ENCODE assay signal across 9 cellular contexts in genomic region chr4:151604238-151604637, GRCh38.
DNase-seq lines count a peak whose midpoint lies in the region; ATAC-seq and TF ChIP-seq lines count a peak whose summit lies in the region.
"Had no signal": no experiment of that assay in that cellular context is flagged by ENCODE, and none has a peak within 500 bp of the region (broad histone marks: within the 10 kb centered on the region; RNA-seq: fewer than 3 reads in every experiment).

No MANE protein-coding gene starts in this region.

- ATAC-seq in GM21825 (IDR thresholded peaks at IDR 0.05; ENCODE audit: unreplicated experiment) (no peak), HG03108 (IDR thresholded peaks at IDR 0.05; ENCODE audit: unreplicated experiment) (no peak)

- H3K9me3 ChIP-seq in adipocyte (ENCODE audit: control insufficient read depth, low read length): no peaks in the 10 kb centered on the region
- no peaks in the 10 kb centered on the region for H3K9me3 ChIP-seq in CD8-positive, alpha-beta memory T cell (ENCODE audit: low read length)

- H3K36me3 ChIP-seq in adipocyte (ENCODE audit: control insufficient read depth, insufficient read depth, low read length, severe bottlenecking): no peaks in the 10 kb centered on the region
- no peaks in the 10 kb centered on the region for H3K36me3 ChIP-seq in kidney epithelial cell (ENCODE audit: control insufficient read depth, insufficient read depth, low read length)
- no peaks in the 10 kb centered on the region for H3K36me3 ChIP-seq in CD8-positive, alpha-beta memory T cell (ENCODE audit: insufficient read depth, low read length)

- peak; percentile 52 for DNase-seq in AG20443 (ENCODE audit: low spot score)
- peak; percentile 12 for DNase-seq in HEK293T (ENCODE audit: extremely low spot score)
- peak; percentile 69 for DNase-seq in adipocyte (ENCODE audit: low read depth)
- no peak for DNase-seq in kidney epithelial cell (ENCODE audit: low read depth)
- DNase-seq in CD8-positive, alpha-beta memory T cell: no peak
- no peak for DNase-seq in activated CD4-positive, alpha-beta T cell treated with anti-CD3 and anti-CD28 coated beads, Interleukin-2, amount 50 U/mL, for 48 hours

- H3K27ac Mint-ChIP-seq in CD8-positive, alpha-beta memory T cell: no peak overlapping the region
- H3K27ac Mint-ChIP-seq: activated naive CD8-positive, alpha-beta T cell had no signal

- H3K4me1 Mint-ChIP-seq in CD8-positive, alpha-beta memory T cell: peaks cover 0 to 3% (median 0%) of the 10 kb centered on the region in 3 donors

- H3K9me3 Mint-ChIP-seq in CD8-positive, alpha-beta memory T cell: no peaks in the 10 kb centered on the region

- peaks cover 4 to 23% of the 10 kb centered on the region in 2 donors for H3K27me3 Mint-ChIP-seq in CD8-positive, alpha-beta memory T cell
- H3K27me3 Mint-ChIP-seq: activated naive CD8-positive, alpha-beta T cell had no signal

- CTCF ChIA-PET in HEK293T (lab: Yijun Ruan, JAX): interaction anchor here (0.7 to 1.8 kb wide), 15 partner anchors 9 to 487 kb away, joined by 3 to 7 read pairs (median 3); no protein-coding TSS in a partner anchor
- CTCF ChIA-PET in CD8-positive, alpha-beta memory T cell (lab: Charles Lee): interaction anchor here (1.2 kb wide), 1 partner anchor 16 kb away, joined by 3 read pairs; no protein-coding TSS in a partner anchor

- no peaks in the 10 kb centered on the region for H3K36me3 Mint-ChIP-seq in CD8-positive, alpha-beta memory T cell
- H3K36me3 Mint-ChIP-seq: activated naive CD8-positive, alpha-beta T cell had no signal

- no peaks in the 10 kb centered on the region for H3K4me1 ChIP-seq in adipocyte (ENCODE audit: control insufficient read depth, insufficient read depth, low read length)
- no peaks in the 10 kb centered on the region for H3K4me1 ChIP-seq in CD8-positive, alpha-beta memory T cell (ENCODE audit: insufficient read depth, low read length)

- TF ChIP-seq CTCF in kidney epithelial cell (IDR thresholded peaks at IDR 0.05; ENCODE audit: insufficient read depth, low read length, poor library complexity, severe bottlenecking): peak; percentile 42

- H3K4me3 Mint-ChIP-seq in CD8-positive, alpha-beta memory T cell: no peak overlapping the region
- H3K4me3 Mint-ChIP-seq: activated naive CD8-positive, alpha-beta T cell had no signal

- no peak overlapping the region for H3K27ac ChIP-seq in CD8-positive, alpha-beta memory T cell (ENCODE audit: low read depth, low read length)

- no peak overlapping the region for H3K4me3 ChIP-seq in adipocyte (ENCODE audit: low read length)
- no peak overlapping the region for H3K4me3 ChIP-seq in kidney epithelial cell (ENCODE audit: low read depth, low read length)
- no peak overlapping the region for H3K4me3 ChIP-seq in CD8-positive, alpha-beta memory T cell (ENCODE audit: low read length)

- POLR2A ChIA-PET in HEK293T (lab: Yijun Ruan, JAX): no interaction called here
- POLR2A ChIA-PET in CD8-positive, alpha-beta memory T cell (lab: Charles Lee): no interaction called here

- H3K9ac ChIP-seq in adipocyte (ENCODE audit: low read length): no peak overlapping the region

- no peaks in the 10 kb centered on the region for H3K27me3 ChIP-seq in adipocyte (replicated peaks; ENCODE audit: control insufficient read depth, insufficient read depth, low read length)
- no peaks in the 10 kb centered on the region for H3K27me3 ChIP-seq in kidney epithelial cell (ENCODE audit: control insufficient read depth, insufficient read depth, low read length)
- H3K27me3 ChIP-seq in CD8-positive, alpha-beta memory T cell (ENCODE audit: insufficient read depth, low read length, poor library complexity, severe bottlenecking): no peaks in the 10 kb centered on the region

TF ChIP-seq in HEK293T, 16 proteins besides CTCF, POLR2A, EP300 and RAD21:
- no peak for TF ChIP-seq CTBP1 (IDR thresholded peaks at IDR 0.05; ENCODE audit: borderline replicate concordance)
- no peak for TF ChIP-seq FOXA1 (IDR thresholded peaks at IDR 0.05)
- TF ChIP-seq ARNT (IDR thresholded peaks at IDR 0.05): no peak
- TF ChIP-seq NFRKB (IDR thresholded peaks at IDR 0.05): no peak
- no peak for TF ChIP-seq HDGF (IDR thresholded peaks at IDR 0.05; ENCODE audit: borderline replicate concordance)
- TF ChIP-seq SUZ12 (IDR thresholded peaks at IDR 0.05): no peak
- no peak for TF ChIP-seq TARDBP (IDR thresholded peaks at IDR 0.05)

Comparison
In these comparisons a context has a peak if more than half of its experiments do, and no peak if none do; other contexts are left out.
1. DNase-seq: peak in AG20443 (single experiment), HEK293T (single experiment) and adipocyte (single experiment); none in kidney epithelial cell (single experiment), CD8-positive, alpha-beta memory T cell (0 of 5) and activated CD4-positive, alpha-beta T cell treated with anti-CD3 and anti-CD28 coated beads, Interleukin-2, amount 50 U/mL, for 48 hours (0 of 2).